34 cellular contexts compared by ENCODE assay signal in genomic region chr21:43908167-43908566, GRCh38. TPM values are rescaled to one million over a fixed set of nuclear protein-coding genes. Genes with fewer than 3 reads are reported as not detected.
DNase-seq lines count a peak whose midpoint lies in the region; ATAC-seq, FAIRE-seq and TF ChIP-seq lines count a peak whose summit lies in the region.
"Had no signal": no experiment of that assay in that cellular context is flagged by ENCODE, and none has a peak within 500 bp of the region (broad histone marks: within the 10 kb centered on the region; RNA-seq: fewer than 3 reads in every experiment).

No MANE protein-coding gene starts in this region.

- H3K36me3 ChIP-seq in mammary epithelial cell (ENCODE audit: insufficient read depth, low read length), result no peaks in the 10 kb centered on the region
- H3K36me3 ChIP-seq in kidney (ENCODE audit: control insufficient read depth in 1 of 2, insufficient read depth in 2 of 2, low read length in 2 of 2), result peaks cover 3% of the 10 kb centered on the region in 2 donors
- peaks cover 0 to 5% of the 10 kb centered on the region in 2 donors for H3K36me3 ChIP-seq in thyroid gland
- H3K36me3 ChIP-seq in transverse colon, result peaks cover 0 to 5% (median 0%) of the 10 kb centered on the region in 4 donors
- H3K36me3 ChIP-seq: BE2C, cardiac muscle cell had no signal

- H3K27ac ChIP-seq in mammary epithelial cell (ENCODE audit: insufficient read depth, low read depth, low read length) (no peak overlapping the region), RWPE1 (peak overlapping the region; percentile 51), kidney (ENCODE audit: low read depth in 2 of 2, low read length in 2 of 2) (no peak overlapping the region), thyroid gland (peak overlapping the region in 1 of 3 donors; percentile 22), transverse colon (no peak overlapping the region)
- H3K27ac ChIP-seq: cardiac muscle cell, coronary artery, tibial nerve had no signal

- dilution Hi-C loops in mammary epithelial cell (cut with HindIII; ENCODE audit: low sequenced_read_pairs), result loop anchor here (5.0 kb wide), 3 partner anchors 34 to 91 kb away; partner anchors contain the start of gene AGPAT3

- TF ChIP-seq POLR2A in thyroid gland (IDR thresholded peaks at IDR 0.05), result no peak
- no peak for TF ChIP-seq POLR2A in transverse colon (IDR thresholded peaks at IDR 0.05)

- H3K36me3 Mint-ChIP-seq in MCF 10A (ENCODE audit: insufficient read depth, unreplicated experiment), result peaks cover 32% of the 10 kb centered on the region

- 23% methylated on average over 8 of the region's 8 CpGs for WGBS in mammary epithelial cell (ENCODE audit: low coverage, missing lambda C conversion rate)
- WGBS in thyroid gland, 2 donors, result 52 to 58% methylated on average over 7 to 8 of the region's 8 CpGs
- 78% methylated on average over 8 of the region's 8 CpGs; no CpG with 5 or more reads in 1 of the 2 donors for WGBS in transverse colon (ENCODE audit: low coverage in 1 of 2), 2 donors

- CTCF ChIA-PET in MCF 10A (lab: Yijun Ruan, JAX), result no interaction called here
- CTCF ChIA-PET in mammary epithelial cell (lab: Charles Lee; ENCODE audit: low non-redundant PET), result no interaction called here
- CTCF ChIA-PET in RWPE1 (lab: Yijun Ruan, JAX), result no interaction called here

- no peak overlapping the region for H2AFZ ChIP-seq in mammary epithelial cell (ENCODE audit: low read depth, low read length)

- no peaks in the 10 kb centered on the region for H3K27me3 Mint-ChIP-seq in MCF 10A (ENCODE audit: insufficient read depth, unreplicated experiment)
- H3K27me3 Mint-ChIP-seq: effector memory CD8-positive, alpha-beta T cell had no signal

- H3K9me3 ChIP-seq in mammary epithelial cell (replicated peaks; ENCODE audit: insufficient read depth, low read length), result no peaks in the 10 kb centered on the region
- H3K9me3 ChIP-seq in kidney (ENCODE audit: control insufficient read depth in 1 of 2, low read length in 2 of 2), result no peaks in the 10 kb centered on the region
- no peaks in the 10 kb centered on the region for H3K9me3 ChIP-seq in thyroid gland
- H3K9me3 ChIP-seq in transverse colon, result no peaks in the 10 kb centered on the region
- H3K9me3 ChIP-seq: BE2C, SK-N-SH had no signal

- H3K4me3 ChIP-seq in mammary epithelial cell (replicated peaks in 1 of 3; ENCODE audit: insufficient read depth in 1 of 3, low read depth in 2 of 3, low read length in 3 of 3), result no peak overlapping the region
- no peak overlapping the region for H3K4me3 ChIP-seq in kidney (ENCODE audit: low read length in 2 of 2)
- no peak overlapping the region for H3K4me3 ChIP-seq in thyroid gland (replicated peaks in 1 of 3)
- H3K4me3 ChIP-seq in transverse colon, result no peak overlapping the region
- H3K4me3 ChIP-seq: cardiac muscle cell, coronary artery, tibial nerve had no signal

- FAIRE-seq in kidney (lab: Jason Lieb, UNC), result no peak
- FAIRE-seq: G401.6, GM19239, H54, small intestine had no signal

- no peaks in the 10 kb centered on the region for H4K20me1 ChIP-seq in mammary epithelial cell (ENCODE audit: insufficient read depth, low read length)

- no peak overlapping the region for H3K27ac Mint-ChIP-seq in MCF 10A (ENCODE audit: low read depth, unreplicated experiment)
- H3K27ac Mint-ChIP-seq: effector memory CD8-positive, alpha-beta T cell; T-helper 1 cell treated with Interleukin-12 subunit alpha and Interleukin-12 subunit beta and Interleukin-4 antibody, amounts not matched to agents 30 μg/mL and 1 μg/mL, for 36 hours had no signal

- DNase-seq in MCF 10A (ENCODE audit: unreplicated experiment) (peak; percentile 42), mammary epithelial cell (no peak), RWPE1 (ENCODE audit: low spot score) (peak; percentile 18), kidney (peak; percentile 73), thyroid gland (peak; percentile 93 to 94), transverse colon (no peak)
- DNase-seq: ACHN; activated CD4-positive, CD25-positive, alpha-beta regulatory T cell treated with anti-CD3 and anti-CD28 coated beads, Interleukin-2, amount 50 U/mL, for 72 hours; activated CD8-positive, alpha-beta memory T cell treated with anti-CD3 and anti-CD28 coated beads for 24 hours; activated naive CD4-positive, alpha-beta T cell; BE2C; DMS153; effector memory CD8-positive, alpha-beta T cell; foreskin melanocyte; KG1; left colon; mesendoderm; NCI-H146; NCI-H2107; NCI-H446 treated with DMSO at 0.1 percent for 48 hours; NCI-H82; RPMI8226; SK-N-SH; small intestine; stimulated activated CD4-positive, alpha-beta T cell treated with anti-CD3 and anti-CD28 coated beads, Interleukin-1b, Interleukin-23, amount 100 ng/mL, for 48 hours; stimulated activated CD8-positive, alpha-beta memory T cell treated with anti-CD3 and anti-CD28 coated beads, Interleukin-4, amount 100 ng/mL, for 48 hours had no signal

- no peaks in the 10 kb centered on the region for H3K79me2 ChIP-seq in mammary epithelial cell (ENCODE audit: insufficient read depth, low read length)

- peaks cover 9% of the 10 kb centered on the region for H3K4me1 Mint-ChIP-seq in MCF 10A (ENCODE audit: insufficient read depth, unreplicated experiment)

- no peak overlapping the region for H3K9ac ChIP-seq in mammary epithelial cell (ENCODE audit: insufficient read depth, low read length)
- peak overlapping the region in 1 of 2 donors; percentile 49 for H3K9ac ChIP-seq in kidney (ENCODE audit: low read length in 2 of 2)
- H3K9ac ChIP-seq: SK-N-SH had no signal

- BruUV-seq in MCF 10A (replicated peaks; lab: Mats Ljungman, UMichigan), result no TSS peak
- BruUV-seq in mammary epithelial cell (replicated peaks; lab: Mats Ljungman, UMichigan), result no TSS peak

- H3K4me3 Mint-ChIP-seq in MCF 10A (ENCODE audit: unreplicated experiment), result no peak overlapping the region
- H3K4me3 Mint-ChIP-seq: effector memory CD8-positive, alpha-beta T cell; T-helper 1 cell treated with Interleukin-12 subunit alpha and Interleukin-12 subunit beta and Interleukin-4 antibody, amounts not matched to agents 30 μg/mL and 1 μg/mL, for 36 hours had no signal

- POLR2A ChIA-PET in MCF 10A (lab: Yijun Ruan, JAX) (no interaction called here), RWPE1 (lab: Yijun Ruan, JAX; ENCODE audit: low non-redundant PET) (no interaction called here)

- H3K4me2 ChIP-seq in mammary epithelial cell (ENCODE audit: insufficient read depth, low read depth, low read length), result no peak overlapping the region
- H3K4me2 ChIP-seq: SK-N-SH had no signal

- no peak for TF ChIP-seq EP300 in transverse colon (IDR thresholded peaks at IDR 0.05; ENCODE audit: low read depth)

- in situ Hi-C loops in mammary epithelial cell (cut with MboI; ENCODE audit: low sequenced_read_pairs in 2 of 2), result no loop called here
- in situ Hi-C loops in transverse colon (cut with MboI; ENCODE audit: low pct_ligation_motif_present in 1 of 4, low pct_unique_long_range_greater_than_20kb in 1 of 4, low sequenced_read_pairs in 3 of 4), result no loop called here

- H3K9me3 Mint-ChIP-seq in MCF 10A (ENCODE audit: unreplicated experiment), result peaks cover 7% of the 10 kb centered on the region

- ATAC-seq in HG02623 (IDR thresholded peaks at IDR 0.05; ENCODE audit: unreplicated experiment), result no peak
- ATAC-seq: effector memory CD8-positive, alpha-beta T cell; left colon had no signal

- peaks cover 9% of the 10 kb centered on the region for H3K4me1 ChIP-seq in mammary epithelial cell (ENCODE audit: insufficient read depth, low read length)
- peaks cover 29 to 32% of the 10 kb centered on the region in 2 donors for H3K4me1 ChIP-seq in kidney (ENCODE audit: control insufficient read depth in 1 of 2, insufficient read depth in 1 of 2, low read depth in 1 of 2, low read length in 2 of 2)
- peaks cover 39 to 46% of the 10 kb centered on the region in 2 donors for H3K4me1 ChIP-seq in thyroid gland
- H3K4me1 ChIP-seq in transverse colon, result peaks cover 0 to 11% (median 6%) of the 10 kb centered on the region in 4 donors

- intact Hi-C loops in MCF 10A (cut with micrococcal nuclease) (no loop called here), mammary epithelial cell (cut with micrococcal nuclease) (no loop called here), kidney (cut with DNase I) (no loop called here), thyroid gland (cut with DNase I) (no loop called here), transverse colon (cut with DNase I; ENCODE audit: low total_unique reads) (no loop called here)

- H3K27me3 ChIP-seq in mammary epithelial cell (ENCODE audit: insufficient read depth, low read length) (no peaks in the 10 kb centered on the region), thyroid gland (no peaks in the 10 kb centered on the region), transverse colon (no peaks in the 10 kb centered on the region)
- H3K27me3 ChIP-seq: BE2C, cardiac muscle cell, tibial nerve had no signal

- no peak for TF ChIP-seq CTCF in MCF 10A (IDR thresholded peaks at IDR 0.05; ENCODE audit: unreplicated experiment)
- no peak for TF ChIP-seq CTCF in mammary epithelial cell (conservative IDR thresholded peaks at IDR 0.05 in 1 of 2, IDR thresholded peaks at IDR 0.05 in 1 of 2; ENCODE audit: extremely low read depth in 1 of 2, insufficient read depth in 1 of 2, low read depth in 1 of 2, low read length in 2 of 2)
- TF ChIP-seq CTCF in RWPE1 (conservative IDR thresholded peaks at IDR 0.05; ENCODE audit: low read depth), result no peak
- TF ChIP-seq CTCF in kidney (IDR thresholded peaks at IDR 0.05; ENCODE audit: borderline replicate concordance, extremely low read depth, insufficient read depth), result no peak
- TF ChIP-seq CTCF in thyroid gland (IDR thresholded peaks at IDR 0.05), result no peak
- no peak for TF ChIP-seq CTCF in transverse colon (IDR thresholded peaks at IDR 0.05)

RNA-seq across cellular contexts. Expression of gene AGPAT3, which starts 43.1 kb away (rescaled TPM):
- total RNA-seq in MCF 10A (2022) (58.3 and 70.6 TPM in 2 replicates), mammary epithelial cell (10 to 100 TPM; 32.5 to 35.8 TPM), kidney (86.2 TPM), thyroid gland (10 to 100 TPM; 40.6 to 80.5 (median 65.3) TPM), transverse colon (100 to 1,000 TPM in 1 of 4 donors, 10 to 100 TPM in 3; 59.9 to 116 (median 85.3) TPM)
- polyA plus RNA-seq in mammary epithelial cell (13.1 TPM), kidney (ENCODE audit: insufficient read depth, low read depth, low replicate concordance) (40.3 TPM)
- 49.0 TPM for polyA minus RNA-seq in mammary epithelial cell

Comparison
In these comparisons a context has a peak if more than half of its experiments do, and no peak if none do; other contexts are left out.
1. DNase-seq: peak in MCF 10A (single experiment), RWPE1 (single experiment), kidney (single experiment) and thyroid gland (2 of 2); none in mammary epithelial cell (single experiment) and transverse colon (single experiment).